2 cellular contexts compared by ENCODE assay signal in the genomic region with DNA sequence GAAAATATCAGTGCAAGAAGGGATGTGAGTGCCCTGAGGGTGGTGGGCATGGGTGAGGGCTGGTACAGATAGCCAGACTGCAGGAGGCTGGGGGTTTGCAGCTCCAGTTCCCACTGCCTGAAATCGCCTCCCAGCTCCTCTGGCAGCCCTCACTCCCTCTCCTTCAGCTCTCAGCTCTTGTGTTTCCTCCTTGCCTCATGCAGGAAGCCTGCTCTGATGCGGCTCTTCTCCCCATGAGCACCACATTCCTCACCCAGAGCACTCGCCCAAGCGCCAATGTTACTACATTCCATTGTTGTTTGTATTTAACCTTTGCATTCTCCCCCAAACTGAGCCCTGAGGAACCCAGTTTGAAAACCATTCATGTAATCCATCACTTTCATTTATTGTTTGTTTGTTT. TPM values are rescaled to one million over a fixed set of nuclear protein-coding genes. Genes with fewer than 3 reads are reported as not detected.
"Had no signal": no experiment of that assay in that cellular context is flagged by ENCODE, and none has a peak within 500 bp of the region (broad histone marks: within the 10 kb centered on the region; RNA-seq: fewer than 3 reads in every experiment).

No MANE protein-coding gene starts in this region.

RNA-seq across cellular contexts. Expression of gene RIMBP3B, which starts 7.7 kb away (rescaled TPM):
- total RNA-seq: HepG2, HT-29 had no signal
- polyA plus RNA-seq: HepG2 had no signal
